In genomic region chr6:111872521-111873177, GRCh38 we compare ENCODE assay signal across 8 cellular contexts. TPM values are rescaled to one million over a fixed set of nuclear protein-coding genes. Genes with fewer than 3 reads are reported as not detected.
DNase-seq lines count a peak whose midpoint lies in the region; ATAC-seq and TF ChIP-seq lines count a peak whose summit lies in the region.

No MANE protein-coding gene starts in this region.

- POLR2A ChIA-PET in HCT116 (lab: Charles Lee) = no interaction called here
- POLR2A ChIA-PET in naive thymus-derived CD4-positive, alpha-beta T cell (lab: Charles Lee) = interaction anchor here (0.5 to 2.0 kb wide), 22 partner anchors 10 to 389 kb away, joined by 3 to 24 read pairs (median 4); no protein-coding TSS in a partner anchor

- no peak overlapping the region for H2AFZ ChIP-seq in HCT116 (ENCODE audit: low read depth, low read length, poor library complexity, severe bottlenecking)

- H3K27ac Mint-ChIP-seq in naive thymus-derived CD4-positive, alpha-beta T cell = peak overlapping the region; percentile 93 to 98 (median 96)
- peak overlapping the region; percentile 98 for H3K27ac Mint-ChIP-seq in stimulated activated naive CD8-positive, alpha-beta T cell treated with anti-CD3 and anti-CD28 coated beads, Interleukin-15, Interleukin-2, amounts not matched to agents 100 ng/mL and 50 ng/mL, for 24 hours

- H3K27me3 ChIP-seq in GM06990 (replicated peaks; ENCODE audit: control insufficient read depth, insufficient read depth, low read length) (no peaks in the 10 kb centered on the region), HCT116 (ENCODE audit: insufficient read depth, low read length) (no peaks in the 10 kb centered on the region)
- H3K27me3 ChIP-seq in naive thymus-derived CD4-positive, alpha-beta T cell (ENCODE audit: control insufficient read depth in 2 of 2, insufficient read depth in 2 of 2, low read length in 2 of 2) = no peaks in the 10 kb centered on the region

- H3K36me3 Mint-ChIP-seq in naive thymus-derived CD4-positive, alpha-beta T cell = peaks cover 0 to 21% (median 9%) of the 10 kb centered on the region in 5 donors
- H3K36me3 Mint-ChIP-seq in stimulated activated naive CD8-positive, alpha-beta T cell treated with anti-CD3 and anti-CD28 coated beads, Interleukin-15, Interleukin-2, amounts not matched to agents 100 ng/mL and 50 ng/mL, for 24 hours (ENCODE audit: low read depth) = peaks cover 44% of the 10 kb centered on the region

- H3K27me3 Mint-ChIP-seq in naive thymus-derived CD4-positive, alpha-beta T cell = no peaks in the 10 kb centered on the region
- no peaks in the 10 kb centered on the region for H3K27me3 Mint-ChIP-seq in stimulated activated naive CD8-positive, alpha-beta T cell treated with anti-CD3 and anti-CD28 coated beads, Interleukin-15, Interleukin-2, amounts not matched to agents 100 ng/mL and 50 ng/mL, for 24 hours

- ATAC-seq in HCT116 = peak; percentile 20; the same call in 1 of the 2 replicates
- ATAC-seq in naive thymus-derived CD4-positive, alpha-beta T cell = peak; percentile 28

- H3K9me3 ChIP-seq in HCT116 (ENCODE audit: control insufficient read depth in 1 of 2, insufficient read depth in 1 of 2, low read depth in 1 of 2, low read length in 2 of 2) = no peaks in the 10 kb centered on the region
- H3K9me3 ChIP-seq in naive thymus-derived CD4-positive, alpha-beta T cell (ENCODE audit: control insufficient read depth in 2 of 3, low read length in 3 of 3) = no peaks in the 10 kb centered on the region

- peak overlapping the region; percentile 92 to 99 (median 97) for H3K4me3 Mint-ChIP-seq in naive thymus-derived CD4-positive, alpha-beta T cell
- peak overlapping the region; percentile 84 for H3K4me3 Mint-ChIP-seq in stimulated activated naive CD8-positive, alpha-beta T cell treated with anti-CD3 and anti-CD28 coated beads, Interleukin-15, Interleukin-2, amounts not matched to agents 100 ng/mL and 50 ng/mL, for 24 hours

- peaks cover 6 to 13% of the 10 kb centered on the region in 2 experiments for H3K4me1 ChIP-seq in HCT116 (ENCODE audit: control insufficient read depth in 1 of 2, insufficient read depth in 2 of 2, low read length in 2 of 2)
- H3K4me1 ChIP-seq in naive thymus-derived CD4-positive, alpha-beta T cell (ENCODE audit: control insufficient read depth in 2 of 2, insufficient read depth in 2 of 2, low read length in 2 of 2) = peaks cover 37 to 41% of the 10 kb centered on the region in 2 donors

- H3K36me3 ChIP-seq in GM06990 (ENCODE audit: control insufficient read depth, insufficient read depth, low read length) = no peaks in the 10 kb centered on the region
- H3K36me3 ChIP-seq in HCT116 (ENCODE audit: control insufficient read depth in 1 of 2, insufficient read depth in 2 of 2, low read length in 2 of 2) = no peaks in the 10 kb centered on the region
- H3K36me3 ChIP-seq in naive thymus-derived CD4-positive, alpha-beta T cell (ENCODE audit: control insufficient read depth in 2 of 3, insufficient read depth in 3 of 3, low read length in 3 of 3) = peaks cover 0 to 6% (median 0%) of the 10 kb centered on the region in 3 experiments

- TF ChIP-seq POLR2A in HCT116 (IDR thresholded peaks at IDR 0.05; ENCODE audit: borderline replicate concordance, extremely low read depth, insufficient read depth, insufficient read length) (no peak), erythroblast (IDR thresholded peaks at IDR 0.05; ENCODE audit: low read length) (no peak)

- BruUV-seq in HCT116 (replicated peaks; lab: Mats Ljungman, UMichigan) = no TSS peak

- intact Hi-C loops in HCT116 (cut with micrococcal nuclease) = loop anchor here (2.0 kb wide), 1 partner anchor 124 kb away; no protein-coding TSS in a partner anchor
- intact Hi-C loops in naive thymus-derived CD4-positive, alpha-beta T cell (cut with micrococcal nuclease) = loop anchor here (1.0 to 10.0 kb wide), 22 partner anchors 26 to 1055 kb away; partner anchors contain the start of genes FAM229B (in 2 of the 2), REV3L (in 2 of the 2), TUBE1 (in 2 of the 2) and CDK19 (in 1 of the 2)

- no peaks in the 10 kb centered on the region for H3K9me2 ChIP-seq in HCT116 (ENCODE audit: insufficient read depth)

- DNase-seq in GM06990 (ENCODE audit: extremely low read depth, insufficient read length) (peak; percentile 39), HCT116 (ENCODE audit: low read depth, low spot score) (no peak), NCI-H146 (lab: John Stamatoyannopoulos, UW) (peak; percentile 87), erythroblast (lab: John Stamatoyannopoulos, UW) (peak; percentile 65 to 75), mesenteric fat pad (ENCODE audit: low spot score) (no peak)
- peak; percentile 82 for DNase-seq in activated CD8-positive, alpha-beta memory T cell treated with anti-CD3 and anti-CD28 coated beads, Interleukin-2, amount 50 U/mL, for 4 hours
- DNase-seq in naive thymus-derived CD4-positive, alpha-beta T cell = peak; percentile 46 to 72 (median 54)

- H3K4me2 ChIP-seq in HCT116 (ENCODE audit: low read length) = peak overlapping the region; percentile 97

- TF ChIP-seq CTCF in GM06990 (IDR thresholded peaks at IDR 0.05; ENCODE audit: insufficient read depth, low read length, poor library complexity, severe bottlenecking) = no peak
- 0 out of 6 replicates have a peak, but pooled peaks of 1 of the 3 experiments have one; percentile 11 for TF ChIP-seq CTCF in HCT116 (IDR thresholded peaks at IDR 0.05 in 2 of 3, conservative IDR thresholded peaks at IDR 0.05 in 1 of 3; ENCODE audit: borderline replicate concordance in 1 of 3, insufficient read depth in 1 of 3, low read depth in 2 of 3, low read length in 2 of 3)

- no peaks in the 10 kb centered on the region for H3K79me2 ChIP-seq in HCT116 (ENCODE audit: insufficient read depth, low read length)

- RAD21 ChIA-PET in HCT116 (lab: Charles Lee; ENCODE audit: low non-redundant PET in 1 of 2, low total read pairs in 2 of 2, uncharacterized antibody in 2 of 2, unreplicated experiment in 2 of 2) = no interaction called here

- H3K4me3 ChIP-seq in GM06990 (replicated peaks; ENCODE audit: low read depth, low read length) = peak overlapping the region; percentile 58
- H3K4me3 ChIP-seq in HCT116 (replicated peaks in 1 of 2; ENCODE audit: low read depth in 1 of 2, low read length in 2 of 2) = peak overlapping the region; percentile 51 to 64
- H3K4me3 ChIP-seq in naive thymus-derived CD4-positive, alpha-beta T cell (ENCODE audit: low read length) = peak overlapping the region; percentile 89

- H3K27ac ChIP-seq in HCT116 (ENCODE audit: low read depth, low read length) = peak overlapping the region; percentile 39; the same call in 1 of the 2 replicates
- peak overlapping the region; percentile 86 for H3K27ac ChIP-seq in naive thymus-derived CD4-positive, alpha-beta T cell (ENCODE audit: low read depth, low read length)

- CTCF ChIA-PET in HCT116 (lab: Charles Lee) = interaction anchor here (0.9 to 1.0 kb wide), 2 partner anchors 16 to 18 kb away, joined by 3 to 4 read pairs; no protein-coding TSS in a partner anchor
- CTCF ChIA-PET in naive thymus-derived CD4-positive, alpha-beta T cell (lab: Charles Lee) = interaction anchor here (0.9 to 1.6 kb wide), 10 partner anchors 29 to 163 kb away, joined by 3 to 6 read pairs (median 4); no protein-coding TSS in a partner anchor

- peaks cover 0 to 1% (median 0%) of the 10 kb centered on the region in 11 donors for H3K9me3 Mint-ChIP-seq in naive thymus-derived CD4-positive, alpha-beta T cell
- no peaks in the 10 kb centered on the region for H3K9me3 Mint-ChIP-seq in stimulated activated naive CD8-positive, alpha-beta T cell treated with anti-CD3 and anti-CD28 coated beads, Interleukin-15, Interleukin-2, amounts not matched to agents 100 ng/mL and 50 ng/mL, for 24 hours

- H3K9ac ChIP-seq in HCT116 (ENCODE audit: low read length) = no peak overlapping the region

- no peak for TF ChIP-seq RAD21 in HCT116 (IDR thresholded peaks at IDR 0.05; ENCODE audit: low read depth)

- no peaks in the 10 kb centered on the region for H4K20me1 ChIP-seq in HCT116 (ENCODE audit: insufficient read depth)

- H3K4me1 Mint-ChIP-seq in naive thymus-derived CD4-positive, alpha-beta T cell = peaks cover 22 to 52% (median 45%) of the 10 kb centered on the region in 7 donors
- H3K4me1 Mint-ChIP-seq in stimulated activated naive CD8-positive, alpha-beta T cell treated with anti-CD3 and anti-CD28 coated beads, Interleukin-15, Interleukin-2, amounts not matched to agents 100 ng/mL and 50 ng/mL, for 24 hours (ENCODE audit: low read depth) = peaks cover 54% of the 10 kb centered on the region

TF ChIP-seq in HCT116, 20 proteins besides CTCF, POLR2A, EP300 and RAD21:
- TF ChIP-seq ZFX (IDR thresholded peaks at IDR 0.05) = peak; percentile 49; the same call in 1 of the 2 replicates
- no peak for TF ChIP-seq EZH2 (IDR thresholded peaks at IDR 0.05)

RNA-seq across cellular contexts. Expression of gene FYN, which starts 0.6 kb away (rescaled TPM):
- 18.5 TPM for total RNA-seq in HCT116 (2021; ENCODE audit: unreplicated experiment)
- 19.3 and 20.2 TPM in 2 replicates for polyA plus RNA-seq in HCT116 (2012)
- 100 to 1,000 TPM; 200 to 720 (median 447) TPM for total RNA-seq in naive thymus-derived CD4-positive, alpha-beta T cell
- 100 to 1,000 TPM; 226 to 330 TPM for polyA plus RNA-seq in naive thymus-derived CD4-positive, alpha-beta T cell
- 183 TPM for total RNA-seq in mesenteric fat pad

Comparison
In these comparisons a context has a peak if more than half of its experiments do, and no peak if none do; other contexts are left out.
1. DNase-seq: peak in GM06990 (single experiment), NCI-H146 (single experiment), activated CD8-positive, alpha-beta memory T cell treated with anti-CD3 and anti-CD28 coated beads, Interleukin-2, amount 50 U/mL, for 4 hours (single experiment), erythroblast (2 of 2) and naive thymus-derived CD4-positive, alpha-beta T cell (9 of 9); none in HCT116 (single experiment) and mesenteric fat pad (single experiment).
2. Peak in every context shown above with its lines, with median percentiles within 50 percentile points of each other: H3K4me3 ChIP-seq.